ENCODE assay signal across 1 cellular context in the genomic region with DNA sequence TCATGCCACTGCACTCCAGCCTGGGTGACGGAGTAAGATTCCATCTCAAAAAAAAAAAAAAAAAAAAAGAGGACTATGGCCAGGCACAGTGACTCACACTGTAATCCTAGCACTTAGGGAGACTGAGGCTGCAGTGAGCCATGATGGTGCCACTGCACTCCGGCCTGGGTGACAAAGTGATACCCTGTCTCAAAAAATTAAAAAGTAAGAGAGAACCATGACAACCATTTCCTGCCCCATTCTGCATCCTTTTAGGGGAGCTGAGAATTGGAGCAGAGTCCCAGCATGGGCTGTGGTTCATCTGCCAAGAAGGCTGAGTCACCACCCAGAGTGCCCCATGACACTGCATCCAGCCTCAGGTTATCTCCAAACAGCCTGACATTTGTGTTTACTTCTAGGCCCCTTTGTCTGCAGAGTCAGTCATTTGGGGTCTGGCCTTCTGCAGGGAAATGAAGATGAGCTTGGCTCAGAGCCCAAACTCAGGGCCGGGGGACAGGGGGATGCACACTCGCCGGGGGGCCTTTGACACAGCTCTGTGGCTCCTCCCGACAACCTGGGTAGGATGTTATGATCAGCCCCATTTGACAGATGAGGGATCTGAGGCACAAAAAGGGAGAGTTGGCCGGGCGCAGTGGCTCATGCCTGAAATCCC.
TF ChIP-seq lines count a peak whose summit lies in the region.

No MANE protein-coding gene starts in this region.

TF ChIP-seq in HepG2, 621 proteins besides CTCF, POLR2A, EP300 and RAD21 (continues in another document):
- TF ChIP-seq JUND (CRISPR knock-in tag; IDR thresholded peaks at IDR 0.05) (no peak; the same call in 1 of the 2 replicates), ZNF510 (CRISPR knock-in tag; IDR thresholded peaks at IDR 0.05; ENCODE audit: low read depth) (no peak), PHF8 (CRISPR knock-in tag; IDR thresholded peaks at IDR 0.05) (no peak), HOXA9 (CRISPR knock-in tag; IDR thresholded peaks at IDR 0.05; ENCODE audit: borderline replicate concordance) (no peak), NFE2L2 (IDR thresholded peaks at IDR 0.05; ENCODE audit: low read length) (peak; percentile 46), ZFAT (CRISPR knock-in tag; conservative IDR thresholded peaks at IDR 0.05) (no peak), ZNF749 (CRISPR knock-in tag; IDR thresholded peaks at IDR 0.05; ENCODE audit: borderline replicate concordance) (no peak), ZEB1 (IDR thresholded peaks at IDR 0.05; ENCODE audit: insufficient replicate concordance, low read depth) (no peak), XRCC5 (optimal IDR thresholded peaks at IDR 0.05; ENCODE audit: low read length) (peak; percentile 24), ISX (CRISPR knock-in tag; conservative IDR thresholded peaks at IDR 0.05) (no peak), RBM22 (optimal IDR thresholded peaks at IDR 0.05; ENCODE audit: low read length) (no peak), JUN (CRISPR knock-in tag; IDR thresholded peaks at IDR 0.05) (0 out of 2 replicates have a peak, but pooled peaks have one; percentile 38), HNF1B (CRISPR knock-in tag; IDR thresholded peaks at IDR 0.05) (peak; percentile 53; the same call in 1 of the 2 replicates), FOSL2 (CRISPR knock-in tag; IDR thresholded peaks at IDR 0.05) (peak; percentile 82), MAFF (IDR thresholded peaks at IDR 0.05; ENCODE audit: low read depth, low read length) (peak; percentile 38), PAXIP1 (CRISPR knock-in tag; conservative IDR thresholded peaks at IDR 0.05) (peak; percentile 41), GATA4 (IDR thresholded peaks at IDR 0.05; ENCODE audit: borderline replicate concordance, low read depth) (no peak), HDAC6 (IDR thresholded peaks at IDR 0.05; ENCODE audit: low read depth, low read length) (no peak), SRY (CRISPR knock-in tag; IDR thresholded peaks at IDR 0.05) (no peak), SMYD3 (CRISPR knock-in tag; IDR thresholded peaks at IDR 0.05) (no peak), THAP11 (CRISPR knock-in tag; IDR thresholded peaks at IDR 0.05) (no peak), ZNF629 (CRISPR knock-in tag; conservative IDR thresholded peaks at IDR 0.05) (peak; percentile 60), FOXO4 (CRISPR knock-in tag; conservative IDR thresholded peaks at IDR 0.05) (no peak), MED1 (CRISPR knock-in tag; IDR thresholded peaks at IDR 0.05) (peak; percentile 16; the same call in 1 of the 2 replicates), ZNF672 (CRISPR knock-in tag; IDR thresholded peaks at IDR 0.05) (no peak), ZNF383 (CRISPR knock-in tag; IDR thresholded peaks at IDR 0.05; ENCODE audit: borderline replicate concordance) (no peak), ZNF780A (CRISPR knock-in tag; IDR thresholded peaks at IDR 0.05) (no peak), ZNF577 (CRISPR knock-in tag; IDR thresholded peaks at IDR 0.05; ENCODE audit: borderline replicate concordance, low read depth) (no peak), ZBTB33 (CRISPR knock-in tag; IDR thresholded peaks at IDR 0.05) (no peak), ZNF33A (CRISPR knock-in tag; IDR thresholded peaks at IDR 0.05; ENCODE audit: borderline replicate concordance) (no peak), GATAD2A (CRISPR knock-in tag; IDR thresholded peaks at IDR 0.05) (no peak; the same call in 1 of the 2 replicates), FOXK2 (IDR thresholded peaks at IDR 0.05) (no peak), ZNF543 (CRISPR knock-in tag; IDR thresholded peaks at IDR 0.05) (no peak), ZNF569 (CRISPR knock-in tag; IDR thresholded peaks at IDR 0.05; ENCODE audit: borderline replicate concordance) (no peak), SPEN (CRISPR knock-in tag; IDR thresholded peaks at IDR 0.05; ENCODE audit: low read depth) (no peak), KLF16 (CRISPR knock-in tag; IDR thresholded peaks at IDR 0.05) (no peak), ZNF83 (CRISPR knock-in tag; IDR thresholded peaks at IDR 0.05; ENCODE audit: borderline replicate concordance) (no peak), ZMAT5 (CRISPR knock-in tag; IDR thresholded peaks at IDR 0.05; ENCODE audit: borderline replicate concordance, low read depth) (no peak), MAFK (conservative IDR thresholded peaks at IDR 0.05 in 1 of 2, IDR thresholded peaks at IDR 0.05 in 1 of 2; ENCODE audit: low read length in 2 of 2) (peak; percentile 26 to 60; a peak in 2 of 4 replicates), PTBP1 (IDR thresholded peaks at IDR 0.05; ENCODE audit: low read depth, low read length, poor library complexity, severe bottlenecking) (no peak)
- TF ChIP-seq, protein P1, sequence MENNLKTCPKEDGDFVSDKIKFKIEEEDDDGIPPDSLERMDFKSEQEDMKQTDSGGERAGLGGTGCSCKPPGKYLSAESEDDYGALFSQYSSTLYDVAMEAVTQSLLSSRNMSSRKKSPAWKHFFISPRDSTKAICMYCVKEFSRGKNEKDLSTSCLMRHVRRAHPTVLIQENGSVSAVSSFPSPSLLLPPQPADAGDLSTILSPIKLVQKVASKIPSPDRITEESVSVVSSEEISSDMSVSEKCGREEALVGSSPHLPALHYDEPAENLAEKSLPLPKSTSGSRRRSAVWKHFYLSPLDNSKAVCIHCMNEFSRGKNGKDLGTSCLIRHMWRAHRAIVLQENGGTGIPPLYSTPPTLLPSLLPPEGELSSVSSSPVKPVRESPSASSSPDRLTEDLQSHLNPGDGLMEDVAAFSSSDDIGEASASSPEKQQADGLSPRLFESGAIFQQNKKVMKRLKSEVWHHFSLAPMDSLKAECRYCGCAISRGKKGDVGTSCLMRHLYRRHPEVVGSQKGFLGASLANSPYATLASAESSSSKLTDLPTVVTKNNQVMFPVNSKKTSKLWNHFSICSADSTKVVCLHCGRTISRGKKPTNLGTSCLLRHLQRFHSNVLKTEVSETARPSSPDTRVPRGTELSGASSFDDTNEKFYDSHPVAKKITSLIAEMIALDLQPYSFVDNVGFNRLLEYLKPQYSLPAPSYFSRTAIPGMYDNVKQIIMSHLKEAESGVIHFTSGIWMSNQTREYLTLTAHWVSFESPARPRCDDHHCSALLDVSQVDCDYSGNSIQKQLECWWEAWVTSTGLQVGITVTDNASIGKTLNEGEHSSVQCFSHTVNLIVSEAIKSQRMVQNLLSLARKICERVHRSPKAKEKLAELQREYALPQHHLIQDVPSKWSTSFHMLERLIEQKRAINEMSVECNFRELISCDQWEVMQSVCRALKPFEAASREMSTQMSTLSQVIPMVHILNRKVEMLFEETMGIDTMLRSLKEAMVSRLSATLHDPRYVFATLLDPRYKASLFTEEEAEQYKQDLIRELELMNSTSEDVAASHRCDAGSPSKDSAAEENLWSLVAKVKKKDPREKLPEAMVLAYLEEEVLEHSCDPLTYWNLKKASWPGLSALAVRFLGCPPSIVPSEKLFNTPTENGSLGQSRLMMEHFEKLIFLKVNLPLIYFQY (CRISPR knock-in tag; IDR thresholded peaks at IDR 0.05; ENCODE audit: borderline replicate concordance), result no peak
- TF ChIP-seq, protein P2, sequence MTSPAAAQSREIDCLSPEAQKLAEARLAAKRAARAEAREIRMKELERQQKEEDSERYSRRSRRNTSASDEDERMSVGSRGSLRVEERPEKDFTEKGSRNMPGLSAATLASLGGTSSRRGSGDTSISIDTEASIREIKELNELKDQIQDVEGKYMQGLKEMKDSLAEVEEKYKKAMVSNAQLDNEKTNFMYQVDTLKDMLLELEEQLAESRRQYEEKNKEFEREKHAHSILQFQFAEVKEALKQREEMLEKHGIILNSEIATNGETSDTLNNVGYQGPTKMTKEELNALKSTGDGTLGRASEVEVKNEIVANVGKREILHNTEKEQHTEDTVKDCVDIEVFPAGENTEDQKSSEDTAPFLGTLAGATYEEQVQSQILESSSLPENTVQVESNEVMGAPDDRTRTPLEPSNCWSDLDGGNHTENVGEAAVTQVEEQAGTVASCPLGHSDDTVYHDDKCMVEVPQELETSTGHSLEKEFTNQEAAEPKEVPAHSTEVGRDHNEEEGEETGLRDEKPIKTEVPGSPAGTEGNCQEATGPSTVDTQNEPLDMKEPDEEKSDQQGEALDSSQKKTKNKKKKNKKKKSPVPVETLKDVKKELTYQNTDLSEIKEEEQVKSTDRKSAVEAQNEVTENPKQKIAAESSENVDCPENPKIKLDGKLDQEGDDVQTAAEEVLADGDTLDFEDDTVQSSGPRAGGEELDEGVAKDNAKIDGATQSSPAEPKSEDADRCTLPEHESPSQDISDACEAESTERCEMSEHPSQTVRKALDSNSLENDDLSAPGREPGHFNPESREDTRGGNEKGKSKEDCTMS (CRISPR knock-in tag; conservative IDR thresholded peaks at IDR 0.05), result no peak
- TF ChIP-seq, protein P3, sequence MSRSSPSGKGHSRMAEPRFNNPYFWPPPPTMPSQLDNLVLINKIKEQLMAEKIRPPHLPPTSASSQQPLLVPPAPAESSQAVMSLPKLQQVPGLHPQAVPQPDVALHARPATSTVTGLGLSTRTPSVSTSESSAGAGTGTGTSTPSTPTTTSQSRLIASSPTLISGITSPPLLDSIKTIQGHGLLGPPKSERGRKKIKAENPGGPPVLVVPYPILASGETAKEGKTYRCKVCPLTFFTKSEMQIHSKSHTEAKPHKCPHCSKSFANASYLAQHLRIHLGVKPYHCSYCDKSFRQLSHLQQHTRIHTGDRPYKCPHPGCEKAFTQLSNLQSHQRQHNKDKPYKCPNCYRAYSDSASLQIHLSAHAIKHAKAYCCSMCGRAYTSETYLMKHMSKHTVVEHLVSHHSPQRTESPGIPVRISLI (CRISPR knock-in tag; IDR thresholded peaks at IDR 0.05; ENCODE audit: borderline replicate concordance), result peak; percentile 60; the same call in 1 of the 2 replicates
- TF ChIP-seq, protein P4, sequence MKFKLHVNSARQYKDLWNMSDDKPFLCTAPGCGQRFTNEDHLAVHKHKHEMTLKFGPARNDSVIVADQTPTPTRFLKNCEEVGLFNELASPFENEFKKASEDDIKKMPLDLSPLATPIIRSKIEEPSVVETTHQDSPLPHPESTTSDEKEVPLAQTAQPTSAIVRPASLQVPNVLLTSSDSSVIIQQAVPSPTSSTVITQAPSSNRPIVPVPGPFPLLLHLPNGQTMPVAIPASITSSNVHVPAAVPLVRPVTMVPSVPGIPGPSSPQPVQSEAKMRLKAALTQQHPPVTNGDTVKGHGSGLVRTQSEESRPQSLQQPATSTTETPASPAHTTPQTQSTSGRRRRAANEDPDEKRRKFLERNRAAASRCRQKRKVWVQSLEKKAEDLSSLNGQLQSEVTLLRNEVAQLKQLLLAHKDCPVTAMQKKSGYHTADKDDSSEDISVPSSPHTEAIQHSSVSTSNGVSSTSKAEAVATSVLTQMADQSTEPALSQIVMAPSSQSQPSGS (CRISPR knock-in tag; IDR thresholded peaks at IDR 0.05), result no peak
